ENCODE assay signal across 30 cellular contexts in the genomic region with DNA sequence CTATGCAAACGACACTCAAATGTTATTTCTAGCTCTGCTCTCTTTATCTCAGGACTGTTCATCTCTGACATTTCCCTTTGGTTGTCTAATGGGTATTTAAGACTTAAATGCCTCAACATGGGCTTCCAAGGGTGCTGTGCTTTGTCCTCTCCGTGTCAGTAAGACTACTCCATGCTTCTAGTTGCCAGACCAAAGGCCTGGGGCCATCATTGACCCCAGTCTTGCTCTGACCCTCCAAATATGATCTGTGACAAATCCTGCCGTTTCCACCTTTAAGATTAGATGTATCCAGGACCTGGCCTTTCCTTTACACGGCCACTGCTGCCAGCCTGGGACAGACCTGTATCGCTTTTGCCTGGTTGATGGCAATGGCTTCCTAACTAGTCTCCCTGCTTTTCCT.
"Had no signal": no experiment of that assay in that cellular context is flagged by ENCODE, and none has a peak within 500 bp of the region (broad histone marks: within the 10 kb centered on the region; RNA-seq: fewer than 3 reads in every experiment).

No MANE protein-coding gene starts in this region.

- H3K27ac Mint-ChIP-seq: activated B cell treated with CpG ODN at 0.5 μM for 24 hours; activated CD8-positive, alpha-beta T cell treated with anti-CD3 and anti-CD28 coated beads for 36 hours; activated naive CD8-positive, alpha-beta T cell; activated T-helper 17 cell treated with anti-CD3 and anti-CD28 coated beads, Interleukin-2, amount 50 U/mL, for 72 hours; dendritic cell treated with granulocyte-macrophage colony-stimulating factor and Interleukin-4, amounts not matched to agents 40 ng/mL and 50 ng/mL, for 4 days; endodermal cell; T-helper 17 cell; T-helper 2 cell treated with Interferon-gamma antibody and Interleukin-4, amounts not matched to agents 5 μg/mL and 100 μg/mL, for 36 hours had no signal

- H3K9me3 Mint-ChIP-seq: activated B cell treated with CpG ODN at 0.5 μM for 24 hours; activated CD8-positive, alpha-beta T cell treated with anti-CD3 and anti-CD28 coated beads for 36 hours; activated T-cell treated with anti-CD3 and anti-CD28 coated beads, Interleukin-2, amount 50 U/mL, for 4 hours; activated T-helper 17 cell treated with anti-CD3 and anti-CD28 coated beads, Interleukin-2, amount 50 U/mL, for 72 hours; central memory CD8-positive, alpha-beta T cell; dendritic cell treated with granulocyte-macrophage colony-stimulating factor and Interleukin-4, amounts not matched to agents 40 ng/mL and 50 ng/mL, for 4 days; endodermal cell; T-helper 2 cell treated with Interferon-gamma antibody and Interleukin-4, amounts not matched to agents 5 μg/mL and 100 μg/mL, for 36 hours had no signal

- H3K36me3 ChIP-seq: brain microvascular endothelial cell, WERI-Rb-1 had no signal

- H3K4me3 Mint-ChIP-seq: activated B cell treated with CpG ODN at 0.5 μM for 24 hours; activated CD8-positive, alpha-beta T cell treated with anti-CD3 and anti-CD28 coated beads for 36 hours; activated naive CD8-positive, alpha-beta T cell; activated T-cell treated with anti-CD3 and anti-CD28 coated beads, Interleukin-2, amount 50 U/mL, for 4 hours; activated T-helper 17 cell treated with anti-CD3 and anti-CD28 coated beads, Interleukin-2, amount 50 U/mL, for 72 hours; central memory CD8-positive, alpha-beta T cell; dendritic cell treated with granulocyte-macrophage colony-stimulating factor and Interleukin-4, amounts not matched to agents 40 ng/mL and 50 ng/mL, for 4 days; endodermal cell; T-helper 17 cell; T-helper 2 cell treated with Interferon-gamma antibody and Interleukin-4, amounts not matched to agents 5 μg/mL and 100 μg/mL, for 36 hours had no signal

- DNase-seq: activated B cell treated with CpG ODN at 0.5 μM for 24 hours; activated CD4-positive, alpha-beta T cell treated with anti-CD3 and anti-CD28 coated beads for 48 hours; activated CD4-positive, alpha-beta T cell treated with anti-CD3 and anti-CD28 coated beads, Interleukin-2, amount 50 U/mL, for 1 hour; activated CD4-positive, alpha-beta T cell treated with anti-CD3 and anti-CD28 coated beads, Interleukin-2, amount 50 U/mL, for 48 hours; activated CD8-positive, alpha-beta memory T cell treated with anti-CD3 and anti-CD28 coated beads for 24 hours; activated CD8-positive, alpha-beta T cell treated with anti-CD3 and anti-CD28 coated beads for 36 hours; activated effector memory CD4-positive, alpha-beta T cell treated with Interleukin-2 at 50 U/mL for 16 hours; activated gamma-delta T cell treated with Interleukin-2 at 50 U/mL for 16 hours; activated naive CD4-positive, alpha-beta T cell treated with anti-CD3 and anti-CD28 coated beads, Interleukin-2, amount 50 U/mL, for 16 hours; activated naive CD4-positive, alpha-beta T cell treated with Interleukin-2 at 50 U/mL for 16 hours; activated T-cell treated with anti-CD3 and anti-CD28 coated beads, Interleukin-2, amount 50 U/mL, for 4 hours; amniotic stem cell; anterior cingulate cortex; brain microvascular endothelial cell; dorsolateral prefrontal cortex; effector memory CD4-positive, alpha-beta T cell; endodermal cell; foreskin fibroblast; T-helper 1 cell; T-helper 17 cell; T1000; WERI-Rb-1 had no signal

- H3K4me3 ChIP-seq: coronary artery, dorsolateral prefrontal cortex had no signal

- H3K27me3 Mint-ChIP-seq: activated B cell treated with CpG ODN at 0.5 μM for 24 hours; activated CD8-positive, alpha-beta T cell treated with anti-CD3 and anti-CD28 coated beads for 36 hours; activated naive CD8-positive, alpha-beta T cell; activated T-helper 17 cell treated with anti-CD3 and anti-CD28 coated beads, Interleukin-2, amount 50 U/mL, for 72 hours; central memory CD8-positive, alpha-beta T cell; T-helper 17 cell had no signal

- ATAC-seq: activated CD4-positive, CD25-positive, alpha-beta regulatory T cell treated with anti-CD3 and anti-CD28 coated beads, Interleukin-2, amount 50 U/mL, for 24 hours; activated CD8-positive, alpha-beta T cell treated with anti-CD3 and anti-CD28 coated beads for 36 hours; activated T-cell treated with anti-CD3 and anti-CD28 coated beads, Interleukin-2, amount 50 U/mL, for 4 hours; activated T-helper 17 cell treated with anti-CD3 and anti-CD28 coated beads, Interleukin-2, amount 50 U/mL, for 72 hours; esophagus mucosa; T-helper 17 cell had no signal

- H3K4me1 Mint-ChIP-seq: activated B cell treated with CpG ODN at 0.5 μM for 24 hours had no signal

- H3K36me3 Mint-ChIP-seq: activated naive CD8-positive, alpha-beta T cell had no signal

- H3K27me3 ChIP-seq: brain microvascular endothelial cell, dorsolateral prefrontal cortex had no signal

- H3K27ac ChIP-seq: brain microvascular endothelial cell, coronary artery, dorsolateral prefrontal cortex, WERI-Rb-1 had no signal
